8 cellular contexts compared by ENCODE assay signal in the genomic region with DNA sequence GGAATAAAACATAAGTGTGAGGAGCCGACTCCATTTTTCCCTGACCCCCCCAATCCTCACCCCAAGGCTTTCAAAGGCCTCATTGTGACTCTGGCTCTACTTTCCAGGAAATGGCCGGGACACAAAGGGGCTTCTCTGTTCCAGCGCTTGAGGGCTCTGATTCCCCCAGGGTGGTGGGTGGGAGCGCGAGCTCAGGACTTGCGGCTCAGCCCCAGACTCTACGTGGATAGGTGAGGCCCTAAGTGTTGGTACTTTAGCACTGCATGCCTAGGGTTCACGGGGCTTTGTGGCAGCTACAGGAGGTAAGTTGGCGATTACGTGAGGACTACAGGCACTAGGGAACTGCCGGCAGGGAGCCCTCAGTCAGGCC. TPM values are rescaled to one million over a fixed set of nuclear protein-coding genes. Genes with fewer than 3 reads are reported as not detected.
DNase-seq lines count a peak whose midpoint lies in the region; ATAC-seq, FAIRE-seq and TF ChIP-seq lines count a peak whose summit lies in the region.

No MANE protein-coding gene starts in this region.

- intact Hi-C loops in pancreas (cut with DNase I) = no loop called here

- H3K9me3 Mint-ChIP-seq in T-helper 1 cell treated with Interleukin-12 subunit alpha and Interleukin-12 subunit beta and Interleukin-4 antibody, amounts not matched to agents 30 μg/mL and 1 μg/mL, for 36 hours = no peaks in the 10 kb centered on the region

- no peaks in the 10 kb centered on the region for H3K9me3 ChIP-seq in pancreas

- H3K4me1 Mint-ChIP-seq in T-helper 1 cell treated with Interleukin-12 subunit alpha and Interleukin-12 subunit beta and Interleukin-4 antibody, amounts not matched to agents 30 μg/mL and 1 μg/mL, for 36 hours (ENCODE audit: low read depth) = peaks cover 18% of the 10 kb centered on the region

- H3K36me3 Mint-ChIP-seq in T-helper 1 cell treated with Interleukin-12 subunit alpha and Interleukin-12 subunit beta and Interleukin-4 antibody, amounts not matched to agents 30 μg/mL and 1 μg/mL, for 36 hours (ENCODE audit: low read depth) = peaks cover 15% of the 10 kb centered on the region

- peaks cover 0 to 17% (median 2%) of the 10 kb centered on the region in 3 donors for H3K36me3 ChIP-seq in pancreas

- peak overlapping the region; percentile 91 to 96 (median 92) for H3K27ac ChIP-seq in pancreas

- H3K27me3 ChIP-seq in pancreas = no peaks in the 10 kb centered on the region

- DNase-seq in T-helper 1 cell = no peak
- peak; percentile 78 for DNase-seq in foreskin melanocyte
- DNase-seq in pancreas = peak in 2 of 6 donors; percentile 28 to 62
- DNase-seq in activated CD8-positive, alpha-beta memory T cell treated with anti-CD3 and anti-CD28 coated beads for 24 hours = no peak

- no peaks in the 10 kb centered on the region for H3K27me3 Mint-ChIP-seq in T-helper 1 cell treated with Interleukin-12 subunit alpha and Interleukin-12 subunit beta and Interleukin-4 antibody, amounts not matched to agents 30 μg/mL and 1 μg/mL, for 36 hours (ENCODE audit: low read depth)

- TF ChIP-seq CTCF in WI38 (IDR thresholded peaks at IDR 0.05; ENCODE audit: low read depth, low read length) (no peak), pancreas (IDR thresholded peaks at IDR 0.05) (no peak)

- ATAC-seq in pancreas (peak in 2 of 4 donors; percentile 7 to 13), GM21528 (IDR thresholded peaks at IDR 0.05; ENCODE audit: low FRiP score, unreplicated experiment) (no peak), HG03378 (IDR thresholded peaks at IDR 0.05; ENCODE audit: unreplicated experiment) (no peak)

- H3K4me3 ChIP-seq in WI38 (ENCODE audit: low read depth, low read length) = peak overlapping the region; percentile 96
- H3K4me3 ChIP-seq in pancreas = peak overlapping the region; percentile 73 to 98 (median 91)

- WGBS in pancreas, 2 donors = 0% methylated on average over 10 to 11 of the region's 11 CpGs

- H3K4me1 ChIP-seq in pancreas = peaks cover 10 to 11% (median 10%) of the 10 kb centered on the region in 3 donors

- H3K27ac Mint-ChIP-seq in T-helper 1 cell treated with Interleukin-12 subunit alpha and Interleukin-12 subunit beta and Interleukin-4 antibody, amounts not matched to agents 30 μg/mL and 1 μg/mL, for 36 hours = peak overlapping the region; percentile 96

- no peak for FAIRE-seq in pancreas (lab: Jason Lieb, UNC)

- H3K4me3 Mint-ChIP-seq in T-helper 1 cell treated with Interleukin-12 subunit alpha and Interleukin-12 subunit beta and Interleukin-4 antibody, amounts not matched to agents 30 μg/mL and 1 μg/mL, for 36 hours = peak overlapping the region; percentile 93

RNA-seq across cellular contexts. Expression of gene CNPY2, which starts 0.5 kb away (rescaled TPM):
- 10 to 100 TPM; 45.3 to 94.2 (median 66.3) TPM for total RNA-seq in pancreas
- polyA plus RNA-seq in pancreas = 100 to 1,000 TPM; 109 to 141 TPM

RNA-seq across cellular contexts. Expression of gene CS, which starts 15.1 kb away (rescaled TPM):
- total RNA-seq in pancreas = 100 to 1,000 TPM in 2 of 6 donors, 10 to 100 TPM in 4; 80.0 to 120 (median 97.2) TPM
- polyA plus RNA-seq in pancreas = 10 to 100 TPM; 32.0 to 45.4 TPM

RNA-seq across cellular contexts. Expression of gene PAN2, which starts 18.6 kb away (rescaled TPM):
- total RNA-seq in pancreas = 10 to 100 TPM; 24.3 to 73.0 (median 41.7) TPM
- 100 to 1,000 TPM in 1 of 2 donors, 10 to 100 TPM in 1; 78.5 to 111 TPM for polyA plus RNA-seq in pancreas

RNA-seq across cellular contexts. Expression of gene IL23A, which starts 23.4 kb away (rescaled TPM):
- 1 to 10 TPM in 2 of 6 donors, under 1 TPM in 3, not detected in 1; 0.20 to 3.7 (median 0.41) TPM for total RNA-seq in pancreas
- 1 to 10 TPM in 1 of 2 donors, under 1 TPM in 1; 0.38 to 1.3 TPM for polyA plus RNA-seq in pancreas

RNA-seq across cellular contexts. Expression of gene STAT2, which starts 44.7 kb away (rescaled TPM):
- total RNA-seq in pancreas = 10 to 100 TPM; 25.5 to 88.5 (median 38.4) TPM
- polyA plus RNA-seq in pancreas = 10 to 100 TPM; 48.4 to 57.3 TPM
